ENCODE assay signal across 23 cellular contexts in the genomic region with DNA sequence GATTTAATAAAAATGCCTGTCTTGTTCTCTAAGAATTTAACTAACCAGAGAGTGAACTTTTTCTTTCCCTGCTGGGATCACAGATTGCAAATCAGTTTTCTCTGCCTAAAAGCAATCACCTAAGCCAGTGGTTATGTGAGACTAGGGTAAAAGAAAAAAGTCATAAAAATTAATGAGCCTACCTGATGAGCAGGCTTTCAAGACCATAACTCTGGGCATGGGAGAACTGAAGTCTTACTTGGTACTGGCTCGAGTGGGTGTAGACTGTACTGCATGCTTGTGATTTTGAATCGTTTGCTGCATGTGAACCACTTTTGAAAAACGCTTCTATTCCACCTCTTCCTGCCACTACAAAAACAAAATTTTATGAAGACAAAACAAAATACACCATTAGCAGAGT.
"Had no signal": no experiment of that assay in that cellular context is flagged by ENCODE, and none has a peak within 500 bp of the region (broad histone marks: within the 10 kb centered on the region; RNA-seq: fewer than 3 reads in every experiment).

No MANE protein-coding gene starts in this region.

- DNase-seq: activated CD4-positive, alpha-beta memory T cell treated with anti-CD3 and anti-CD28 coated beads for 36 hours; activated CD4-positive, alpha-beta T cell treated with anti-CD3 and anti-CD28 coated beads, Interleukin-2, amount 10 ng/mL, durations not matched to agents 7 days and 5 days; activated CD4-positive, CD25-positive, alpha-beta regulatory T cell; activated CD8-positive, alpha-beta memory T cell treated with anti-CD3 and anti-CD28 coated beads for 24 hours; activated gamma-delta T cell; activated naive CD4-positive, alpha-beta T cell treated with anti-CD3 and anti-CD28 coated beads for 36 hours; activated T-cell treated with anti-CD3 and anti-CD28 coated beads for 4 hours; activated T-cell treated with anti-CD3 and anti-CD28 coated beads, Interleukin-2, amount 50 U/mL, for 48 hours; amygdala; caudate nucleus; IMR-90; Kasumi-1; KBM-7; NCI-H146; NCI-H187 treated with DMSO at 0.1 percent for 48 hours; NCI-H510A treated with DMSO at 0.1 percent for 48 hours; NCI-H69; T-helper 1 cell had no signal

- ATAC-seq: activated T-helper 17 cell treated with anti-CD3 and anti-CD28 coated beads, Interleukin-2, amount 50 U/mL, for 72 hours; Right ventricle myocardium inferior had no signal

- H3K36me3 Mint-ChIP-seq: activated CD4-positive, alpha-beta memory T cell treated with anti-CD3 and anti-CD28 coated beads for 36 hours; activated naive CD8-positive, alpha-beta T cell had no signal

- H3K27me3 Mint-ChIP-seq: activated CD4-positive, alpha-beta memory T cell treated with anti-CD3 and anti-CD28 coated beads for 36 hours; activated CD4-positive, alpha-beta T cell treated with anti-CD3 and anti-CD28 coated beads, Interleukin-2, amount 10 ng/mL, durations not matched to agents 7 days and 5 days; activated naive CD8-positive, alpha-beta T cell; activated T-helper 17 cell treated with anti-CD3 and anti-CD28 coated beads, Interleukin-2, amount 50 U/mL, for 72 hours had no signal

- H3K27ac Mint-ChIP-seq: activated CD4-positive, alpha-beta memory T cell treated with anti-CD3 and anti-CD28 coated beads for 36 hours; activated CD4-positive, alpha-beta T cell treated with anti-CD3 and anti-CD28 coated beads, Interleukin-2, amount 10 ng/mL, durations not matched to agents 7 days and 5 days; activated naive CD4-positive, alpha-beta T cell treated with anti-CD3 and anti-CD28 coated beads for 36 hours; activated naive CD8-positive, alpha-beta T cell; activated T-helper 17 cell treated with anti-CD3 and anti-CD28 coated beads, Interleukin-2, amount 50 U/mL, for 72 hours had no signal

- H3K4me3 Mint-ChIP-seq: activated CD4-positive, alpha-beta memory T cell treated with anti-CD3 and anti-CD28 coated beads for 36 hours; activated CD4-positive, alpha-beta T cell treated with anti-CD3 and anti-CD28 coated beads, Interleukin-2, amount 10 ng/mL, durations not matched to agents 7 days and 5 days; activated naive CD4-positive, alpha-beta T cell treated with anti-CD3 and anti-CD28 coated beads for 36 hours; activated naive CD8-positive, alpha-beta T cell; activated T-helper 17 cell treated with anti-CD3 and anti-CD28 coated beads, Interleukin-2, amount 50 U/mL, for 72 hours had no signal

- H3K27ac ChIP-seq: SK-N-MC, VCaP had no signal

- H3K4me3 ChIP-seq: SK-N-MC had no signal

- H3K4me1 Mint-ChIP-seq: activated CD4-positive, alpha-beta T cell treated with anti-CD3 and anti-CD28 coated beads, Interleukin-2, amount 10 ng/mL, durations not matched to agents 7 days and 5 days; activated T-helper 17 cell treated with anti-CD3 and anti-CD28 coated beads, Interleukin-2, amount 50 U/mL, for 72 hours had no signal
